ENCODE assay signal across 2 cellular contexts in the genomic region with DNA sequence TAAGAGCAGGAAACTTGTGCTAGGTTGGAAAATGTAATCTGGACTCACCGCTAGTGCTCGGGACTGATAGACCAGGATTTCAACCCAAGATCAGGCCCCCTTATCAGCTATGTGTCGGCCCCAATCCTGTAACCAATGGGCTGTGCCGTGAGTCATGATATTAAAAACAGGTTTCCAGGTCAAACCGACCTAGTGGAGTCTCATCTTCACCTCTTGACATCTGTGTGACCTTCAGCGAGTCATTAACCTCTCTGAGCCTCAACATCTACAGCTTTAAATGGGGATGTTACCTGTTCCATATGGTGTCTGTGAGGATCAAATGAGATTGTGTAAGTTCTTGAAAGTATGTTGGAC.
TF ChIP-seq lines count a peak whose summit lies in the region.

No MANE protein-coding gene starts in this region.

TF ChIP-seq in H1, 55 proteins besides CTCF, POLR2A, EP300 and RAD21:
- TF ChIP-seq SIN3A (conservative IDR thresholded peaks at IDR 0.05 in 1 of 2, IDR thresholded peaks at IDR 0.05 in 1 of 2; ENCODE audit: low read depth in 1 of 2, low read length in 2 of 2) (no peak), CHD2 (IDR thresholded peaks at IDR 0.05; ENCODE audit: low read length) (no peak), CREB1 (IDR thresholded peaks at IDR 0.05) (no peak), KDM1A (IDR thresholded peaks at IDR 0.05; ENCODE audit: borderline replicate concordance, low read length) (peak; percentile 66; the same call in 1 of the 2 replicates), SAP30 (IDR thresholded peaks at IDR 0.05; ENCODE audit: insufficient read depth, insufficient replicate concordance, low read length) (peak; percentile 8)

TF ChIP-seq in neural cell, 6 proteins besides CTCF, POLR2A, EP300 and RAD21:
- TF ChIP-seq POLR2AphosphoS5 (IDR thresholded peaks at IDR 0.05) (no peak), MXI1 (conservative IDR thresholded peaks at IDR 0.05; ENCODE audit: poor library complexity, severe bottlenecking) (no peak), EZH2 (IDR thresholded peaks at IDR 0.05; ENCODE audit: borderline replicate concordance, insufficient read depth, low read length, poor library complexity, severe bottlenecking) (no peak), SMC3 (conservative IDR thresholded peaks at IDR 0.05; ENCODE audit: poor library complexity) (no peak), TAF1 (IDR thresholded peaks at IDR 0.05; ENCODE audit: low read depth) (no peak)
- TF ChIP-seq, protein P1, sequence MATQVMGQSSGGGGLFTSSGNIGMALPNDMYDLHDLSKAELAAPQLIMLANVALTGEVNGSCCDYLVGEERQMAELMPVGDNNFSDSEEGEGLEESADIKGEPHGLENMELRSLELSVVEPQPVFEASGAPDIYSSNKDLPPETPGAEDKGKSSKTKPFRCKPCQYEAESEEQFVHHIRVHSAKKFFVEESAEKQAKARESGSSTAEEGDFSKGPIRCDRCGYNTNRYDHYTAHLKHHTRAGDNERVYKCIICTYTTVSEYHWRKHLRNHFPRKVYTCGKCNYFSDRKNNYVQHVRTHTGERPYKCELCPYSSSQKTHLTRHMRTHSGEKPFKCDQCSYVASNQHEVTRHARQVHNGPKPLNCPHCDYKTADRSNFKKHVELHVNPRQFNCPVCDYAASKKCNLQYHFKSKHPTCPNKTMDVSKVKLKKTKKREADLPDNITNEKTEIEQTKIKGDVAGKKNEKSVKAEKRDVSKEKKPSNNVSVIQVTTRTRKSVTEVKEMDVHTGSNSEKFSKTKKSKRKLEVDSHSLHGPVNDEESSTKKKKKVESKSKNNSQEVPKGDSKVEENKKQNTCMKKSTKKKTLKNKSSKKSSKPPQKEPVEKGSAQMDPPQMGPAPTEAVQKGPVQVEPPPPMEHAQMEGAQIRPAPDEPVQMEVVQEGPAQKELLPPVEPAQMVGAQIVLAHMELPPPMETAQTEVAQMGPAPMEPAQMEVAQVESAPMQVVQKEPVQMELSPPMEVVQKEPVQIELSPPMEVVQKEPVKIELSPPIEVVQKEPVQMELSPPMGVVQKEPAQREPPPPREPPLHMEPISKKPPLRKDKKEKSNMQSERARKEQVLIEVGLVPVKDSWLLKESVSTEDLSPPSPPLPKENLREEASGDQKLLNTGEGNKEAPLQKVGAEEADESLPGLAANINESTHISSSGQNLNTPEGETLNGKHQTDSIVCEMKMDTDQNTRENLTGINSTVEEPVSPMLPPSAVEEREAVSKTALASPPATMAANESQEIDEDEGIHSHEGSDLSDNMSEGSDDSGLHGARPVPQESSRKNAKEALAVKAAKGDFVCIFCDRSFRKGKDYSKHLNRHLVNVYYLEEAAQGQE (IDR thresholded peaks at IDR 0.05; ENCODE audit: borderline replicate concordance): no peak
